In the genomic region with DNA sequence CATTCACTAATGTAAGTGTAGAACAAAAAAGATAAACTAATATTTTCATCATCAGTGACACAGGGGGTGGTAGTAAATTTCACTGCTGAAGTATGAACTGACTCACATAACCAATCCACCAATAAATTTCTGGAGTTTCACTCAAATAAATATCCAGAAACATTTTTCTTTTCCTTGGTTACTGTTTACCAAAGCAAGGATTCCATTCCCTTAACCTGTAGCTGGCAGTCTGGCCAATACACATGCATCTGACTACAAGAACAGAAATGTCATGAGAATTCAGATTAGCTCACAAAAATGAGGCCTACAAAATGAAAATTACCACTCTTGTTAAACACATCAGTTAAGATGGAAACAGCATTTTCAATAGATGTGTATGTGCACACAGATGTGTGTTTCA, we compare ENCODE assay signal across 20 cellular contexts.
DNase-seq lines count a peak whose midpoint lies in the region; ATAC-seq and TF ChIP-seq lines count a peak whose summit lies in the region.
"Had no signal": no experiment of that assay in that cellular context is flagged by ENCODE, and none has a peak within 500 bp of the region (broad histone marks: within the 10 kb centered on the region; RNA-seq: fewer than 3 reads in every experiment).

No MANE protein-coding gene starts in this region.

- intact Hi-C loops in heart left ventricle (cut with DNase I) (no loop called here), breast epithelium (cut with DNase I; ENCODE audit: low total_unique reads) (no loop called here)

- no peak overlapping the region for H3K4me3 Mint-ChIP-seq in mesothelial cell of epicardium
- H3K4me3 Mint-ChIP-seq: activated naive CD4-positive, alpha-beta T cell treated with anti-CD3 and anti-CD28 coated beads, Interleukin-2, amount 50 U/mL, for 24 hours had no signal

- H3K27me3 ChIP-seq in heart left ventricle (no peaks in the 10 kb centered on the region), breast epithelium (no peaks in the 10 kb centered on the region)
- H3K27me3 ChIP-seq: BLaER1 treated with 17β-estradiol and CSF1 and Interleukin-3, amounts not matched to agents 10 nM and 100 nM; esophagus muscularis mucosa; left lung; ovary had no signal

- H3K27me3 Mint-ChIP-seq in mesothelial cell of epicardium (ENCODE audit: low read depth), result no peaks in the 10 kb centered on the region
- H3K27me3 Mint-ChIP-seq: activated naive CD4-positive, alpha-beta T cell treated with anti-CD3 and anti-CD28 coated beads, Interleukin-2, amount 50 U/mL, for 24 hours had no signal

- peaks cover 10% of the 10 kb centered on the region for H3K36me3 Mint-ChIP-seq in mesothelial cell of epicardium

- ATAC-seq in HG03439 (IDR thresholded peaks at IDR 0.05; ENCODE audit: unreplicated experiment) (no peak), heart left ventricle (no peak)

- H3K9me3 ChIP-seq in heart left ventricle (no peaks in the 10 kb centered on the region), breast epithelium (no peaks in the 10 kb centered on the region)
- H3K9me3 ChIP-seq: esophagus muscularis mucosa, HAP-1, left lung, ovary had no signal

- H3K27ac Mint-ChIP-seq in mesothelial cell of epicardium, result peak overlapping the region; percentile 59
- H3K27ac Mint-ChIP-seq: activated naive CD4-positive, alpha-beta T cell treated with anti-CD3 and anti-CD28 coated beads, Interleukin-2, amount 50 U/mL, for 24 hours had no signal

- H3K36me3 ChIP-seq in heart left ventricle, result peaks cover 0 to 8% (median 0%) of the 10 kb centered on the region in 9 donors
- no peaks in the 10 kb centered on the region for H3K36me3 ChIP-seq in breast epithelium
- H3K36me3 ChIP-seq: esophagus muscularis mucosa, HAP-1, left lung, ovary had no signal

- H3K27ac ChIP-seq in heart left ventricle (no peak overlapping the region), breast epithelium (no peak overlapping the region)
- H3K27ac ChIP-seq: BLaER1 treated with 17β-estradiol and CSF1 and Interleukin-3, amounts not matched to agents 10 nM and 100 nM; esophagus muscularis mucosa; KMS-11; left lung; ovary; skin epidermis had no signal

- H3K4me1 Mint-ChIP-seq in mesothelial cell of epicardium, result peaks cover 13% of the 10 kb centered on the region

- no peak for TF ChIP-seq POLR2A in heart left ventricle (IDR thresholded peaks at IDR 0.05)
- no peak for TF ChIP-seq POLR2A in breast epithelium (IDR thresholded peaks at IDR 0.05)

- H3K4me3 ChIP-seq in AG10803 (ENCODE audit: low read length), result no peak overlapping the region
- no peak overlapping the region for H3K4me3 ChIP-seq in epithelial cell of proximal tubule (ENCODE audit: low read depth, low read length)
- H3K4me3 ChIP-seq in heart left ventricle, result no peak overlapping the region
- no peak overlapping the region for H3K4me3 ChIP-seq in breast epithelium
- H3K4me3 ChIP-seq: BLaER1 treated with 17β-estradiol and CSF1 and Interleukin-3, amounts not matched to agents 10 nM and 100 nM; esophagus muscularis mucosa; HAP-1; left lung; ovary; skin epidermis had no signal

- TF ChIP-seq CTCF in AG10803 (conservative IDR thresholded peaks at IDR 0.05; ENCODE audit: low read length), result no peak
- no peak for TF ChIP-seq CTCF in epithelial cell of proximal tubule (conservative IDR thresholded peaks at IDR 0.05; ENCODE audit: low read depth, low read length)
- TF ChIP-seq CTCF in mesothelial cell of epicardium (IDR thresholded peaks at IDR 0.05; ENCODE audit: unreplicated experiment), result no peak
- TF ChIP-seq CTCF in heart left ventricle (IDR thresholded peaks at IDR 0.05), result no peak
- no peak for TF ChIP-seq CTCF in breast epithelium (IDR thresholded peaks at IDR 0.05)

- DNase-seq in AG10803 (ENCODE audit: low read depth), result peak; percentile 78
- DNase-seq in HS-5 (ENCODE audit: low read depth), result peak; percentile 8
- peak; percentile 33 for DNase-seq in epithelial cell of proximal tubule (ENCODE audit: low read depth)
- DNase-seq in mesothelial cell of epicardium (ENCODE audit: low spot score in 2 of 2, unreplicated experiment in 2 of 2), result no peak
- no peak for DNase-seq in heart left ventricle
- DNase-seq in breast epithelium (ENCODE audit: low spot score in 2 of 2), result no peak
- no peak for DNase-seq in NCI-H2227 (lab: John Stamatoyannopoulos, UW; ENCODE audit: unreplicated experiment)
- DNase-seq: activated CD4-positive, alpha-beta T cell treated with anti-CD3 and anti-CD28 coated beads, Interleukin-2, amount 50 U/mL, for 48 hours; DMS153; left lung; NCI-H1105 treated with DMSO at 0.1 percent for 48 hours; ovary; stimulated activated CD4-positive, alpha-beta T cell treated with anti-CD3 and anti-CD28 coated beads, Interleukin-4, amount 100 ng/mL, for 1 hour had no signal

- peaks cover 0 to 31% (median 13%) of the 10 kb centered on the region in 12 donors for H3K4me1 ChIP-seq in heart left ventricle
- no peaks in the 10 kb centered on the region for H3K4me1 ChIP-seq in breast epithelium
- H3K4me1 ChIP-seq: HAP-1 had no signal

- peaks cover 7% of the 10 kb centered on the region for H3K9me3 Mint-ChIP-seq in mesothelial cell of epicardium
- H3K9me3 Mint-ChIP-seq: activated naive CD4-positive, alpha-beta T cell treated with anti-CD3 and anti-CD28 coated beads, Interleukin-2, amount 50 U/mL, for 24 hours had no signal

Comparison
In these comparisons a context has a peak if more than half of its experiments do, and no peak if none do; other contexts are left out.
1. DNase-seq: peak in AG10803 (single experiment), HS-5 (single experiment) and epithelial cell of proximal tubule (single experiment); none in mesothelial cell of epicardium (0 of 2), heart left ventricle (0 of 5), breast epithelium (0 of 2) and NCI-H2227 (single experiment).